ENCODE assay signal across 8 cellular contexts in the genomic region with DNA sequence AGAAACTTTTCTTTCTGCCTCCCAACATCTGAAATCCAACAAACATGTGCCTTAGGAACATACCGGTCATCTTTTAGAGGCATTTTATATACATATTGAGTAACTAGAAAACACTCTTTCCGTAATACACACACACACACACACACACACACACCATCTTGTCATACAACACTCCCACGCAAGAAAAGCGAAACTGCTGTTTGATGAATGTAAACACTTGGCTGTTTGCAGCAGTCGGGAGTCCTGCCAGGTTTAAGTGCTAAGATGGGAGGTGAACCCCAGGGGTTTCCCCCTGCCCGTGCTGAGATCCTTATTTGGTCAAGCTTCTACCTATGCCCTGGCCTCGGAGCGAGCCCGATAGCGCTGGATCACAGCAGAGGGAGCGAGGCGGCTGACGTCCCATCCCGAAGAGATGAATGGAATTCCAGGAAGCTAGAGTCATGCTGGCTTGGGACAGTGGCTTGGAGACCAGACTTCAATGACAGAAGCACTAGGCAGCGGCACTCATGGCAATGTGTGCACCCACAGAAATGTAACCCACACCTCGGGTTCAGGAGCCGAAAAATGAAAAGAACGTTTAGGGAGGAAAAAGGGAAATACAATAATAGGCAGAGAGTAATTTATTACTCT. TPM values are rescaled to one million over a fixed set of nuclear protein-coding genes. Genes with fewer than 3 reads are reported as not detected.
A peak's percentile ranks its signal among the peaks of the same experiment; 100 is the strongest.
DNase-seq lines count a peak whose midpoint lies in the region; ATAC-seq and TF ChIP-seq lines count a peak whose summit lies in the region.

No MANE protein-coding gene starts in this region.

- ATAC-seq in HG02588 (IDR thresholded peaks at IDR 0.05; ENCODE audit: unreplicated experiment) (peak; percentile 8), GM21576 (IDR thresholded peaks at IDR 0.05; ENCODE audit: unreplicated experiment) (no peak)

- H3K27ac ChIP-seq in hepatocyte: peak overlapping the region; percentile 91

- peaks cover 17% of the 10 kb centered on the region for H3K4me1 ChIP-seq in hepatocyte (ENCODE audit: insufficient read depth)

- peak overlapping the region; percentile 81 for H3K4me2 ChIP-seq in hepatocyte

- TF ChIP-seq CTCF in AG10803 (conservative IDR thresholded peaks at IDR 0.05; ENCODE audit: low read length) (no peak), astrocyte of the cerebellum (IDR thresholded peaks at IDR 0.05; ENCODE audit: low read depth, low read length, missing control alignments) (no peak), hepatocyte (IDR thresholded peaks at IDR 0.05; ENCODE audit: poor library complexity) (no peak), retinal pigment epithelial cell (conservative IDR thresholded peaks at IDR 0.05; ENCODE audit: low read depth, low read length) (no peak)

- DNase-seq in AG10803 (ENCODE audit: low read depth): peak; percentile 100
- DNase-seq in astrocyte of the cerebellum (ENCODE audit: low read depth): peak; percentile 70
- peak; percentile 82 for DNase-seq in hepatocyte (ENCODE audit: low spot score)
- DNase-seq in retinal pigment epithelial cell (ENCODE audit: low read depth): no peak
- no peak for DNase-seq in occipital lobe (lab: John Stamatoyannopoulos, UW)
- no peak for DNase-seq in NCI-H146 treated with DMSO at 0.1 percent for 48 hours (lab: John Stamatoyannopoulos, UW; ENCODE audit: unreplicated experiment)

- WGBS in hepatocyte (ENCODE audit: low lambda C conversion rate, missing lambda C conversion rate): 5% methylated on average over 18 of the region's 18 CpGs

- H3K9me2 ChIP-seq in hepatocyte (replicated peaks; ENCODE audit: insufficient read depth): no peaks in the 10 kb centered on the region

- no peak overlapping the region for H2AFZ ChIP-seq in hepatocyte

- peak overlapping the region; percentile 57 for H3K4me3 ChIP-seq in AG10803 (ENCODE audit: low read length)
- H3K4me3 ChIP-seq in astrocyte of the cerebellum (ENCODE audit: low read depth, low read length): peak overlapping the region; percentile 77
- H3K4me3 ChIP-seq in hepatocyte: peak overlapping the region; percentile 20
- H3K4me3 ChIP-seq in retinal pigment epithelial cell (ENCODE audit: low read length): peak overlapping the region; percentile 41

- H3K9me3 ChIP-seq in hepatocyte (ENCODE audit: low read depth): no peaks in the 10 kb centered on the region

- in situ Hi-C loops in astrocyte of the cerebellum (cut with HindIII; ENCODE audit: low sequenced_read_pairs): loop anchor here (5.0 kb wide), 1 partner anchor 762 kb away; no protein-coding TSS in a partner anchor

- no peaks in the 10 kb centered on the region for H3K36me3 ChIP-seq in hepatocyte (replicated peaks; ENCODE audit: insufficient read depth, low read depth)

- H4K20me1 ChIP-seq in hepatocyte (ENCODE audit: insufficient read depth, poor library complexity, severe bottlenecking): peaks cover 12% of the 10 kb centered on the region

- H3K79me2 ChIP-seq in hepatocyte: peaks cover 24% of the 10 kb centered on the region

- no peaks in the 10 kb centered on the region for H3K27me3 ChIP-seq in hepatocyte

RNA-seq across cellular contexts. Expression of gene THBS1, which starts 1.3 kb away (rescaled TPM):
- total RNA-seq in hepatocyte: 191 and 220 TPM in 2 replicates
- polyA plus RNA-seq in hepatocyte: 82.9 and 105 TPM in 2 replicates
- 171 TPM for total RNA-seq in occipital lobe

Comparison
In these comparisons a context has a peak if more than half of its experiments do, and no peak if none do; other contexts are left out.
1. DNase-seq: peak in AG10803 (single experiment), astrocyte of the cerebellum (single experiment) and hepatocyte (single experiment); none in retinal pigment epithelial cell (single experiment), occipital lobe (single experiment) and NCI-H146 treated with DMSO at 0.1 percent for 48 hours (single experiment).
2. H3K4me3 ChIP-seq: peak in every context shown above with its lines; median percentile 77 in astrocyte of the cerebellum; 57 in AG10803; 41 in retinal pigment epithelial cell; 20 in hepatocyte.